In genomic region chr22:24503137-24503850, GRCh38 we compare ENCODE assay signal across 8 cellular contexts. TPM values are rescaled to one million over a fixed set of nuclear protein-coding genes. Genes with fewer than 3 reads are reported as not detected.
DNase-seq lines count a peak whose midpoint lies in the region; ATAC-seq and TF ChIP-seq lines count a peak whose summit lies in the region.

No MANE protein-coding gene starts in this region.

- peaks cover 2% of the 10 kb centered on the region; the same call in 1 of the 2 replicates for H3K9me1 ChIP-seq in IMR-90 (ENCODE audit: insufficient read depth, low read length)

- no peak overlapping the region for H3K56ac ChIP-seq in IMR-90 (ENCODE audit: extremely low read depth, insufficient read depth, low read length)

- intact Hi-C loops in IMR-90 (cut with micrococcal nuclease): loop anchor here (1.0 kb wide), 2 partner anchors 80 to 178 kb away; no protein-coding TSS in a partner anchor
- intact Hi-C loops in MCF 10A (cut with micrococcal nuclease): loop anchor here (1.0 kb wide), 1 partner anchor 80 kb away; no protein-coding TSS in a partner anchor
- intact Hi-C loops in left lung (cut with DNase I): loop anchor here in 1 of 2 donors (10.0 kb wide), 2 partner anchors 78 to 178 kb away; partner anchors contain the start of gene ADORA2A

- ATAC-seq in IMR-90 (ENCODE audit: low read depth): peak; percentile 92
- peak; percentile 69 for ATAC-seq in left lung
- no peak for ATAC-seq in HG02981 (IDR thresholded peaks at IDR 0.05; ENCODE audit: unreplicated experiment)

- no peak overlapping the region for H4K91ac ChIP-seq in IMR-90 (ENCODE audit: insufficient read depth, low read depth, low read length)

- H2BK5ac ChIP-seq in IMR-90 (ENCODE audit: low read depth, low read length, poor library complexity, severe bottlenecking): no peak overlapping the region

- H3K27me3 ChIP-seq in IMR-90 (ENCODE audit: control insufficient read depth, insufficient read depth, low read length): peaks cover 11% of the 10 kb centered on the region
- no peaks in the 10 kb centered on the region for H3K27me3 ChIP-seq in left lung

- peak; percentile 83 for TF ChIP-seq CTCF in IMR-90 (conservative IDR thresholded peaks at IDR 0.05; ENCODE audit: low read depth, low read length)
- peak; percentile 50 for TF ChIP-seq CTCF in MCF 10A (IDR thresholded peaks at IDR 0.05; ENCODE audit: unreplicated experiment)
- peak; percentile 59 to 63 for TF ChIP-seq CTCF in left lung (IDR thresholded peaks at IDR 0.05)

- dilution Hi-C loops in IMR-90 (cut with HindIII; ENCODE audit: low sequenced_read_pairs, unreplicated experiment): no loop called here

- no peak overlapping the region for H3K14ac ChIP-seq in IMR-90 (replicated peaks; ENCODE audit: low read depth, low read length)

- no peak overlapping the region for H2AK5ac ChIP-seq in IMR-90 (ENCODE audit: low read depth, low read length)

- no peak overlapping the region for H3K9ac ChIP-seq in IMR-90 (ENCODE audit: low read depth, low read length)

- no peak overlapping the region for H2AFZ ChIP-seq in IMR-90 (replicated peaks; ENCODE audit: low read length, poor library complexity)

- H3K36me3 Mint-ChIP-seq in MCF 10A (ENCODE audit: insufficient read depth, unreplicated experiment): no peaks in the 10 kb centered on the region

- no peak overlapping the region for H3K27ac Mint-ChIP-seq in MCF 10A (ENCODE audit: low read depth, unreplicated experiment)

- POLR2A ChIA-PET in IMR-90 (lab: Charles Lee; ENCODE audit: unreplicated experiment): no interaction called here
- POLR2A ChIA-PET in MCF 10A (lab: Yijun Ruan, JAX): no interaction called here

- H3K4me1 Mint-ChIP-seq in MCF 10A (ENCODE audit: insufficient read depth, unreplicated experiment): peaks cover 8% of the 10 kb centered on the region

- no peak overlapping the region for H2BK15ac ChIP-seq in IMR-90 (ENCODE audit: low read depth, low read length)

- H3K4ac ChIP-seq in IMR-90 (ENCODE audit: low read depth, low read length): no peak overlapping the region

- CTCF ChIA-PET in IMR-90 (lab: Yijun Ruan, JAX): interaction anchor here (0.6 to 1.3 kb wide), 3 partner anchors 20 to 170 kb away, joined by 3 to 4 read pairs (median 3); no protein-coding TSS in a partner anchor
- CTCF ChIA-PET in MCF 10A (lab: Yijun Ruan, JAX): interaction anchor here (0.8 to 1.0 kb wide), 3 partner anchors 33 to 122 kb away, joined by 3 to 4 read pairs (median 3); no protein-coding TSS in a partner anchor

- BruUV-seq in IMR-90 (replicated peaks; lab: Mats Ljungman, UMichigan): no TSS peak
- BruUV-seq in MCF 10A (replicated peaks; lab: Mats Ljungman, UMichigan): no TSS peak

- no peaks in the 10 kb centered on the region for H3K79me1 ChIP-seq in IMR-90 (ENCODE audit: low read depth in 1 of 2, low read length in 2 of 2)

- H4K5ac ChIP-seq in IMR-90 (ENCODE audit: low read depth, low read length): no peak overlapping the region

- no peak overlapping the region for H2AK9ac ChIP-seq in IMR-90 (replicated peaks; ENCODE audit: low read depth, low read length, poor library complexity)

- no peak overlapping the region for H3K23ac ChIP-seq in IMR-90 (ENCODE audit: low read depth, low read length)

- no peaks in the 10 kb centered on the region for H4K20me1 ChIP-seq in IMR-90 (ENCODE audit: insufficient read depth, low read length)

- no peak overlapping the region for H2BK120ac ChIP-seq in IMR-90 (ENCODE audit: low read depth, low read length)

- no peak for TF ChIP-seq POLR2A in IMR-90 (IDR thresholded peaks at IDR 0.05; ENCODE audit: low read depth, low read length)

- peak; percentile 85 for TF ChIP-seq RAD21 in IMR-90 (IDR thresholded peaks at IDR 0.05; ENCODE audit: low read length)

- H3K27me3 Mint-ChIP-seq in MCF 10A (ENCODE audit: insufficient read depth, unreplicated experiment): no peaks in the 10 kb centered on the region

- H2BK20ac ChIP-seq in IMR-90 (ENCODE audit: low read depth, low read length): no peak overlapping the region

- H3K4me2 ChIP-seq in IMR-90 (ENCODE audit: low read depth, low read length): no peak overlapping the region

- H3K4me3 ChIP-seq in IMR-90 (ENCODE audit: insufficient read depth, low read depth, low read length) (no peak overlapping the region), left lung (no peak overlapping the region)

- no peak overlapping the region for H4K8ac ChIP-seq in IMR-90 (ENCODE audit: low read depth in 2 of 2, low read length in 2 of 2)

- DNase-seq in NCI-H2107 treated with DMSO at 0.1 percent for 48 hours (lab: John Stamatoyannopoulos, UW; ENCODE audit: unreplicated experiment) (peak; percentile 4), NCI-H2107 (lab: John Stamatoyannopoulos, UW) (no peak), IMR-90 (peak; percentile 63), UCSD-AML1 (lab: John Stamatoyannopoulos, UW; ENCODE audit: unreplicated experiment) (peak; percentile 82), MCF 10A (ENCODE audit: unreplicated experiment) (peak; percentile 67), left lung (peak in 1 of 2 donors; percentile 66)
- peak; percentile 49 to 54 for DNase-seq in stimulated activated CD8-positive, alpha-beta memory T cell treated with anti-CD3 and anti-CD28 coated beads, Interleukin-2, amount 100 ng/mL, for 48 hours (ENCODE audit: low read depth in 2 of 2)

- H3K18ac ChIP-seq in IMR-90 (ENCODE audit: low read depth, low read length): no peak overlapping the region

- H3K36me3 ChIP-seq in IMR-90 (ENCODE audit: control insufficient read depth, insufficient read depth, low read length) (no peaks in the 10 kb centered on the region), left lung (no peaks in the 10 kb centered on the region)

- H3K4me1 ChIP-seq in IMR-90 (ENCODE audit: control insufficient read depth, insufficient read depth, low read length): peaks cover 5% of the 10 kb centered on the region
- H3K4me1 ChIP-seq in left lung: peaks cover 6 to 65% of the 10 kb centered on the region in 2 donors

- H3K9me3 ChIP-seq in IMR-90 (ENCODE audit: control insufficient read depth, insufficient read depth, low read length) (no peaks in the 10 kb centered on the region), left lung (no peaks in the 10 kb centered on the region)

- 88% methylated on average over 5 of the region's 7 CpGs; no CpG with 5 or more reads in 1 of the 2 experiments for WGBS in IMR-90 (ENCODE audit: extremely low coverage in 2 of 2, insufficient read length in 1 of 2), 2 experiments

- H3K4me3 Mint-ChIP-seq in MCF 10A (ENCODE audit: unreplicated experiment): no peak overlapping the region

- H3K27ac ChIP-seq in IMR-90 (ENCODE audit: insufficient read depth, low read length): no peak overlapping the region
- H3K27ac ChIP-seq in left lung: peak overlapping the region in 1 of 2 donors; percentile 75

- in situ Hi-C loops in IMR-90 (cut with MboI; ENCODE audit: low sequenced_read_pairs): loop anchor here (5.0 kb wide), 1 partner anchor 86 kb away; no protein-coding TSS in a partner anchor

- H3K9me3 Mint-ChIP-seq in MCF 10A (ENCODE audit: unreplicated experiment): no peaks in the 10 kb centered on the region

TF ChIP-seq in IMR-90, 13 proteins besides CTCF, POLR2A, EP300 and RAD21:
- no peak for TF ChIP-seq MAZ (IDR thresholded peaks at IDR 0.05; ENCODE audit: borderline replicate concordance, low read depth, low read length)
- no peak for TF ChIP-seq CHD1 (IDR thresholded peaks at IDR 0.05; ENCODE audit: low read depth, low read length)
- TF ChIP-seq FOS (IDR thresholded peaks at IDR 0.05; ENCODE audit: low read depth, low read length): no peak
- TF ChIP-seq SMC3 (IDR thresholded peaks at IDR 0.05; ENCODE audit: low read depth, low read length): peak; percentile 86
- TF ChIP-seq MAFK (IDR thresholded peaks at IDR 0.05; ENCODE audit: low read depth, low read length): no peak
- TF ChIP-seq USF2 (IDR thresholded peaks at IDR 0.05; ENCODE audit: low read depth, low read length): no peak
- TF ChIP-seq RCOR1 (IDR thresholded peaks at IDR 0.05; ENCODE audit: insufficient replicate concordance, low read length): no peak
- TF ChIP-seq CEBPB (IDR thresholded peaks at IDR 0.05; ENCODE audit: low read depth, low read length): peak; percentile 63

RNA-seq across cellular contexts. Expression of gene UPB1, which starts 8.2 kb away (rescaled TPM):
- total RNA-seq in IMR-90 (2012; rRNA removed) (under 0.01 TPM in 2 replicates), MCF 10A (2022) (not detected in 2 replicates), left lung (1 to 10 TPM in 1 of 2 donors, under 1 TPM in 1; 0.50 to 2.2 TPM)
- 0.02 and 0.03 TPM in 2 replicates for polyA plus RNA-seq in IMR-90 (2012; rRNA removed)
- 0.04 TPM in 1 of 2 replicates, not detected in the other for polyA plus RNA-seq in IMR-90 (2012; cell fraction: cytosol; rRNA removed)
- polyA plus RNA-seq in IMR-90 (2012; cell fraction: nucleus; rRNA removed; ENCODE audit: low replicate concordance): 0.34 and 0.37 TPM in 2 replicates

RNA-seq across cellular contexts. Expression of gene GUCD1, which starts 51.6 kb away (rescaled TPM):
- 115 and 143 TPM in 2 replicates for total RNA-seq in IMR-90 (2012; rRNA removed)
- 97.6 and 114 TPM in 2 replicates for polyA plus RNA-seq in IMR-90 (2012; rRNA removed)
- 84.8 and 104 TPM in 2 replicates for polyA plus RNA-seq in IMR-90 (2012; cell fraction: cytosol; rRNA removed)
- 45.4 and 104 TPM in 2 replicates for polyA plus RNA-seq in IMR-90 (2012; cell fraction: nucleus; rRNA removed; ENCODE audit: low replicate concordance)
- 47.0 and 48.4 TPM in 2 replicates for total RNA-seq in MCF 10A (2022)
- 100 to 1,000 TPM; 115 to 188 TPM for total RNA-seq in left lung

RNA-seq across cellular contexts. Expression of gene SNRPD3, which starts 52.5 kb away (rescaled TPM):
- total RNA-seq in IMR-90 (2012; rRNA removed): 158 and 177 TPM in 2 replicates
- 222 and 283 TPM in 2 replicates for polyA plus RNA-seq in IMR-90 (2012; rRNA removed)
- polyA plus RNA-seq in IMR-90 (2012; cell fraction: cytosol; rRNA removed): 148 and 255 TPM in 2 replicates
- polyA plus RNA-seq in IMR-90 (2012; cell fraction: nucleus; rRNA removed; ENCODE audit: low replicate concordance): 57.9 and 153 TPM in 2 replicates
- total RNA-seq in MCF 10A (2022): 90.9 and 94.6 TPM in 2 replicates
- 10 to 100 TPM; 62.7 to 67.3 TPM for total RNA-seq in left lung
